In the genomic region with DNA sequence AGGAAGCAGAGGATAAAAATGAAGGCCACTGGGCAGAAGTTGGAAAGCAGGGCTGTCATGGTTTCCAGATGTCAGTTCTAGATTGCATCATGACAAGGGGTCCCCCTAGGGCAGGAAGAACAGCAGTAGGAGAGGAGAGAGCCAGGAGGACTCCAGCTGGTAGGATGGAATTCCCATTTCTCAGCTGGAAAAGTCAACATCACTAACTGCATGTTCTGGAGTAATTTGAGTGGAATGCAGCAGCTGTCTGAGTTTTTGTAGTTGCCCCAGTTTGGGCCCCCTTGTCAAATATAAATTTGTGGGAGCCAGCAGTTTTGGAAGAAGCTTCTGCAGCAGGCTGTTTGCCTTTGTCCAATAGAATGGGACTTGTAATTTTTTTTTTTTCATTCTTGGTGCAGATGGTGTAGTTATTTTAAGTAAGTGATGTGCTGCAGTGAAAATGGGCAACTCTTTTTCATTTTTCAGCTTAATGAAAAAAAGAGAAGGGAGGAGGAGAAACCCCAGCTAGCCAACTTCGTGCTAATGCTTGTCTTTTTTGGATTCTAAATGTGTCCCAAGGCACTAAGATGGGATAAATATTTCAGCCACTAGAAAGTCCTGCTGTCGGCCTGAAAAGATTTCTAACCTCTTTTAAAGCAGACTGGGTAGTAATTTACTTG, we compare ENCODE assay signal across 13 cellular contexts.
DNase-seq lines count a peak whose midpoint lies in the region; ATAC-seq, FAIRE-seq and TF ChIP-seq lines count a peak whose summit lies in the region.
"Had no signal": no experiment of that assay in that cellular context is flagged by ENCODE, and none has a peak within 500 bp of the region (broad histone marks: within the 10 kb centered on the region; RNA-seq: fewer than 3 reads in every experiment).

No MANE protein-coding gene starts in this region.

- H4K91ac ChIP-seq in H9 (ENCODE audit: insufficient read length, low read depth, low read length) = peak overlapping the region; percentile 37

- H3T11ph ChIP-seq in H9 (ENCODE audit: low read length) = no peak overlapping the region

- H3K23ac ChIP-seq in H9 (ENCODE audit: insufficient read length, low read depth, low read length) = no peak overlapping the region

- H3K4me3 Mint-ChIP-seq in H9 = no peak overlapping the region

- in situ Hi-C loops in GM12878 (cut with MboI) = no loop called here

- RAD21 ChIA-PET in GM12878 (lab: Charles Lee; ENCODE audit: unreplicated experiment) = no interaction called here

- CTCF ChIA-PET in A673 (lab: Charles Lee) (interaction anchor here (0.6 kb wide), 1 partner anchor 855 kb away, joined by 6 read pairs; no protein-coding TSS in a partner anchor), GM12878 (lab: Yijun Ruan, JAX) (interaction anchor here (3.0 kb wide), 1 partner anchor 11 kb away, joined by 14 read pairs; no protein-coding TSS in a partner anchor), PC-9 (lab: Charles Lee) (interaction anchor here (0.7 kb wide), 1 partner anchor 209 kb away, joined by 4 read pairs; no protein-coding TSS in a partner anchor)

- no peak for TF ChIP-seq EP300 in GM12878 (IDR thresholded peaks at IDR 0.05; ENCODE audit: borderline replicate concordance in 1 of 2, control insufficient read depth in 1 of 2, low read depth in 2 of 2, low read length in 2 of 2)

- H2AFZ ChIP-seq in H9 (ENCODE audit: low read length) (no peak overlapping the region), GM12878 (ENCODE audit: control insufficient read depth, low read depth, low read length) (no peak overlapping the region), PC-9 (no peak overlapping the region)

- H3K9me3 Mint-ChIP-seq in H9 = peaks cover 0 to 2% of the 10 kb centered on the region in 2 experiments; a peak in 1 of 5 replicates

- peaks cover 35 to 53% of the 10 kb centered on the region in 2 experiments for H3K4me1 Mint-ChIP-seq in H9

- no peaks in the 10 kb centered on the region for H3K27me3 Mint-ChIP-seq in H9 (ENCODE audit: low read depth)

- TF ChIP-seq CTCF in A673 (conservative IDR thresholded peaks at IDR 0.05; ENCODE audit: low read depth, low read length) = no peak
- no peak for TF ChIP-seq CTCF in H9 (conservative IDR thresholded peaks at IDR 0.05)
- TF ChIP-seq CTCF in GM12878 (IDR thresholded peaks at IDR 0.05 in 2 of 3, conservative IDR thresholded peaks at IDR 0.05 in 1 of 3; ENCODE audit: control insufficient read depth in 2 of 3, extremely low read depth in 1 of 3, insufficient read depth in 1 of 3, low read depth in 3 of 3, low read length in 3 of 3) = no peak
- no peak for TF ChIP-seq CTCF in PC-9 (conservative IDR thresholded peaks at IDR 0.05)

- peaks cover 0 to 27% (median 15%) of the 10 kb centered on the region in 3 experiments; a peak in 4 of 7 replicates for H3K36me3 Mint-ChIP-seq in H9 (ENCODE audit: insufficient read depth in 1 of 3, low read depth in 3 of 3)

- no peak for TF ChIP-seq POLR2A in GM12878 (IDR thresholded peaks at IDR 0.05; ENCODE audit: low read depth, low read length)

- H3K79me2 ChIP-seq in H9 (ENCODE audit: insufficient read depth, low read length) = no peaks in the 10 kb centered on the region; the same call in 1 of the 2 replicates
- H3K79me2 ChIP-seq in GM12878 (ENCODE audit: control insufficient read depth, insufficient read depth, low read length) = no peaks in the 10 kb centered on the region
- peaks cover 13% of the 10 kb centered on the region; the same call in 1 of the 2 replicates for H3K79me2 ChIP-seq in PC-9 (ENCODE audit: low read depth)

- no peak overlapping the region for H4K5ac ChIP-seq in H9 (ENCODE audit: insufficient read length, low read depth, low read length)

- H3K9ac ChIP-seq in H9 (ENCODE audit: extremely low read depth, insufficient read length, low read length) = no peak overlapping the region
- no peak overlapping the region for H3K9ac ChIP-seq in GM12878 (ENCODE audit: control insufficient read depth, insufficient read depth, low read length)

- peaks cover 14% of the 10 kb centered on the region for H3K79me1 ChIP-seq in H9 (ENCODE audit: insufficient read depth, low read depth, low read length, poor library complexity, severe bottlenecking)

- H3K23me2 ChIP-seq in H9 (ENCODE audit: insufficient read length, low read depth, low read length, poor library complexity, severe bottlenecking) = no peaks in the 10 kb centered on the region

- H4K20me1 ChIP-seq in H9 (ENCODE audit: control insufficient read depth, insufficient read depth, insufficient read length) = no peaks in the 10 kb centered on the region
- no peaks in the 10 kb centered on the region for H4K20me1 ChIP-seq in GM12878 (ENCODE audit: control insufficient read depth, insufficient read depth)
- H4K20me1 ChIP-seq in PC-9 (ENCODE audit: insufficient read depth) = 0 out of 2 replicates have a peak, but pooled peaks cover 3% of the 10 kb centered on the region

- no peak overlapping the region for H3K56ac ChIP-seq in H9 (ENCODE audit: insufficient read length, low read depth, low read length)

- TF ChIP-seq RAD21 in GM12878 (IDR thresholded peaks at IDR 0.05; ENCODE audit: insufficient read depth, low read depth, low read length) = no peak

- H4K8ac ChIP-seq in H9 (replicated peaks; ENCODE audit: insufficient read length, low read depth, low read length) = no peak overlapping the region

- H3K4me3 ChIP-seq in A673 (ENCODE audit: low read depth, low read length, poor library complexity, severe bottlenecking) = no peak overlapping the region
- H3K4me3 ChIP-seq in GM12878 = no peak overlapping the region
- H3K4me3 ChIP-seq in PC-9 = no peak overlapping the region
- H3K4me3 ChIP-seq: right lobe of liver, thyroid gland had no signal

- FAIRE-seq in GM12878 (lab: Jason Lieb, UNC) = no peak
- FAIRE-seq: RCC 7860 had no signal

- H3K4ac ChIP-seq in H9 (ENCODE audit: low read depth, low read length) = no peak overlapping the region

- H3K14ac ChIP-seq in H9 (ENCODE audit: insufficient read depth, low read length) = no peak overlapping the region

- peak overlapping the region in 2 of 3 experiments; percentile 22 to 65; a peak in 2 of 7 replicates for H3K27ac Mint-ChIP-seq in H9

- no peak overlapping the region for H2AK5ac ChIP-seq in H9 (ENCODE audit: insufficient read length, low read length)

- peaks cover 12% of the 10 kb centered on the region for H3F3A ChIP-seq in PC-9 (ENCODE audit: insufficient read depth, low read depth)

- ATAC-seq in GM12878 (no peak), left ventricle myocardium superior (peak; percentile 91), HG02884 (IDR thresholded peaks at IDR 0.05; ENCODE audit: unreplicated experiment) (no peak)
- ATAC-seq: right lobe of liver had no signal

- H3K27me3 ChIP-seq in A673 (replicated peaks; ENCODE audit: insufficient read depth, low read depth, low read length, poor library complexity) (no peaks in the 10 kb centered on the region), H9 (ENCODE audit: insufficient read depth, low read length) (no peaks in the 10 kb centered on the region), GM12878 (replicated peaks in 1 of 2; ENCODE audit: control insufficient read depth in 2 of 2, insufficient read depth in 2 of 2, low read length in 1 of 2) (no peaks in the 10 kb centered on the region), PC-9 (ENCODE audit: insufficient read depth, low read depth) (no peaks in the 10 kb centered on the region)
- H3K27me3 ChIP-seq: right lobe of liver, thyroid gland had no signal

- H3K9me3 ChIP-seq in A673 (ENCODE audit: low read depth, low read length, poor library complexity, severe bottlenecking) = no peaks in the 10 kb centered on the region
- no peaks in the 10 kb centered on the region for H3K9me3 ChIP-seq in H9 (ENCODE audit: control insufficient read depth, low read depth, low read length)
- H3K9me3 ChIP-seq in GM12878 (replicated peaks; ENCODE audit: control insufficient read depth, insufficient read depth, low read length) = no peaks in the 10 kb centered on the region; the same call in 2 of the 3 replicates
- no peaks in the 10 kb centered on the region for H3K9me3 ChIP-seq in PC-9 (ENCODE audit: insufficient read depth, low read depth)
- H3K9me3 ChIP-seq: right lobe of liver, thyroid gland had no signal

- no TSS peak for BruUV-seq in A673 (replicated peaks; lab: Mats Ljungman, UMichigan)
- BruUV-seq in GM12878 (replicated peaks; lab: Mats Ljungman, UMichigan) = no TSS peak
- no TSS peak for BruUV-seq in PC-9 (replicated peaks; lab: Mats Ljungman, UMichigan)

- H3K4me2 ChIP-seq in H9 (ENCODE audit: insufficient read depth, insufficient read length, low read length) (no peak overlapping the region), GM12878 (ENCODE audit: control insufficient read depth, insufficient read depth) (no peak overlapping the region), PC-9 (no peak overlapping the region)

- no peak overlapping the region for H3K18ac ChIP-seq in H9 (ENCODE audit: insufficient read length, low read depth, low read length)

- H3K9me2 ChIP-seq in PC-9 (ENCODE audit: insufficient read depth) = no peaks in the 10 kb centered on the region

- no peak overlapping the region for H2BK120ac ChIP-seq in H9 (ENCODE audit: low read depth, low read length, poor library complexity, severe bottlenecking)

- H3K4me1 ChIP-seq in A673 (ENCODE audit: insufficient read depth, low read length, poor library complexity, severe bottlenecking) (peaks cover 4% of the 10 kb centered on the region), H9 (ENCODE audit: insufficient read depth, low read length) (peaks cover 11% of the 10 kb centered on the region), GM12878 (ENCODE audit: control insufficient read depth, insufficient read depth, low read length) (no peaks in the 10 kb centered on the region), PC-9 (replicated peaks; ENCODE audit: insufficient read depth) (peaks cover 33% of the 10 kb centered on the region)
- H3K4me1 ChIP-seq: right lobe of liver, thyroid gland had no signal

- H3K36me3 ChIP-seq in A673 (ENCODE audit: insufficient read depth, low read length, poor library complexity, severe bottlenecking) (no peaks in the 10 kb centered on the region), GM12878 (ENCODE audit: control insufficient read depth in 2 of 2, insufficient read depth in 2 of 2, low read length in 1 of 2) (no peaks in the 10 kb centered on the region), PC-9 (ENCODE audit: low read depth) (no peaks in the 10 kb centered on the region)
- H3K36me3 ChIP-seq: right lobe of liver, thyroid gland had no signal

- POLR2A ChIA-PET in A673 (lab: Charles Lee; ENCODE audit: low non-redundant PET) = no interaction called here
- POLR2A ChIA-PET in GM12878 (lab: Charles Lee) = no interaction called here
- POLR2A ChIA-PET in PC-9 (lab: Charles Lee; ENCODE audit: unreplicated experiment) = no interaction called here

- no peak overlapping the region for H2BK20ac ChIP-seq in H9 (ENCODE audit: low read depth, low read length, poor library complexity, severe bottlenecking)

- no peak overlapping the region for H3K27ac ChIP-seq in A673 (ENCODE audit: low read depth, low read length, poor library complexity, severe bottlenecking)
- no peak overlapping the region for H3K27ac ChIP-seq in H9 (ENCODE audit: insufficient read length, low read depth, low read length)
- H3K27ac ChIP-seq in GM12878 (ENCODE audit: control insufficient read depth, insufficient read depth) = no peak overlapping the region
- no peak overlapping the region for H3K27ac ChIP-seq in PC-9
- H3K27ac ChIP-seq: right lobe of liver, thyroid gland had no signal

- WGBS in H9 (ENCODE audit: extremely low coverage, insufficient read length, low lambda C conversion rate) = no CpG with 5 or more reads among the region's 2 CpGs
- 0% methylated on average over 2 of the region's 2 CpGs for WGBS in GM12878 (ENCODE audit: insufficient coverage, insufficient replicate concordance, low lambda C conversion rate, missing lambda C conversion rate)

- SMC1A ChIA-PET in GM12878 (lab: Charles Lee; ENCODE audit: uncharacterized antibody, unreplicated experiment) = interaction anchor here (1.0 to 1.4 kb wide), 2 partner anchors 29 to 50 kb away, joined by 3 to 4 read pairs; no protein-coding TSS in a partner anchor

- DNase-seq in A673 (ENCODE audit: low spot score) (peak; percentile 40), H9 (no peak), GM12878 (ENCODE audit: low read depth, low spot score) (no peak), left ventricle myocardium superior (no peak), NCI-H226 (no peak), PC-9 (no peak)
- no peak for DNase-seq in stimulated activated CD4-positive, alpha-beta T cell treated with anti-CD3 and anti-CD28 coated beads, Interleukin-4, amount 100 ng/mL, for 24 hours
- DNase-seq: GF-D8, NCI-H2081 treated with DMSO at 0.1 percent for 48 hours, right lobe of liver, thyroid gland had no signal

- H2BK15ac ChIP-seq in H9 (ENCODE audit: low read depth, low read length) = peak overlapping the region; percentile 57; the same call in 1 of the 2 replicates

- H2BK12ac ChIP-seq in H9 (ENCODE audit: insufficient read length, low read depth, low read length) = no peak overlapping the region

- intact Hi-C loops in A673 (cut with micrococcal nuclease; ENCODE audit: unreplicated experiment) = no loop called here
- intact Hi-C loops in GM12878 (cut with micrococcal nuclease; ENCODE audit: unreplicated experiment) = no loop called here
- intact Hi-C loops in left ventricle myocardium superior (cut with micrococcal nuclease) = no loop called here
- intact Hi-C loops in PC-9 (cut with micrococcal nuclease; ENCODE audit: unreplicated experiment) = no loop called here

- no peak overlapping the region for H2BK5ac ChIP-seq in H9 (ENCODE audit: insufficient read length, low read length)
